In the genomic region with DNA sequence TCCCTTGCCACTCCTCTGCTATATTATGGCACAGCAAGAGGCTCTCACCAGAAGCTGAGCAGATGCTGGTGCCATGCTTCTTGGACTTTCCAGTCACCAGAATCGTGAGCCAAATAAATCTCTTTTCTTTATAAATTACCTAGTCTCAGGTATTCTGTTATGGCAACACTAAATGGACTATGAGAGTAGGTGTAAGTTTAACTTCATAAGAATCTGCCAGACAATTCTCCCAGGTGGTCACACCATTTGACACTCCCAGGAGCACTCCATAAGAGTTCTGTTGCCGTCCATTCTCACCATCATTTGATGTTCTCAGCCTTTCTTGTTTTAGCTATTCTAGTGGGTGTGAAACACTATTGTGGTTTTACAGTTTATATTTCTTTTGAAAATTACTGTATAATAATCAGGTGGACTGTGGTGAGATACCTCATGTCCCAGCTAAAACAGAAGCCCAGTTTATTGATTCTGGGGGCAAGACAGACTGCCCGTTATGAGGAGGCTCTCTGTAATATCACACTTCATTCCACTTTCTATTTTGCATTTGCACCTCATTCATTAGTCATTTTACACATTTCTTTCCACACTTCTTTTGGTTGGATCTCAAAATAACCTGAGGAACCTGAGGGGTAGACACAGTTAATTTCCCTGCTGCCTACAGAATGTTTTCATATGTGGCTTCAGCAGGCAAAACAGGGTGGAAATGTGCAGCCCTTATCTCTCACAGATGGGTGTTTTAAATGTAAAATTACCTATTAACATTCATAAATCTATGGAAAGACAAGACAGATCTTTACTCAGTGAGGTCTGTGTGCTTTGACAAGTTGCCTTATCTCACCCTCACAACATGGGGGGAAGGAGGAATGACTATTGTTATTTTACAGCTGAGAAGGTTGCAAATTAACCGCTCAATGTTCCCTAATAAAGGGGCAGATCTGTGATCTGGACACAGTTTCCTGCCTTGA, we compare ENCODE assay signal across 28 cellular contexts. TPM values are rescaled to one million over a fixed set of nuclear protein-coding genes. Genes with fewer than 3 reads are reported as not detected.
DNase-seq lines count a peak whose midpoint lies in the region; TF ChIP-seq lines count a peak whose summit lies in the region.
"Had no signal": no experiment of that assay in that cellular context is flagged by ENCODE, and none has a peak within 500 bp of the region (broad histone marks: within the 10 kb centered on the region; RNA-seq: fewer than 3 reads in every experiment).

No MANE protein-coding gene starts in this region.

- in situ Hi-C loops in mammary epithelial cell (cut with MboI; ENCODE audit: low sequenced_read_pairs in 2 of 2) (no loop called here), transverse colon (cut with MboI; ENCODE audit: low pct_ligation_motif_present in 1 of 4, low pct_unique_long_range_greater_than_20kb in 1 of 4, low sequenced_read_pairs in 3 of 4) (no loop called here)

- no peaks in the 10 kb centered on the region for H3F3A ChIP-seq in MM.1S (ENCODE audit: insufficient read depth, low read length)

- DNase-seq in MCF 10A (ENCODE audit: unreplicated experiment) = no peak
- no peak for DNase-seq in mammary epithelial cell
- no peak for DNase-seq in SJSA1 (ENCODE audit: low read depth in 1 of 2, low spot score in 2 of 2)
- no peak for DNase-seq in epithelial cell of prostate (ENCODE audit: low read depth, low spot score)
- DNase-seq in transverse colon = no peak
- no peak for DNase-seq in activated effector memory CD4-positive, alpha-beta T cell treated with anti-CD3 and anti-CD28 coated beads, Interleukin-2, amount 50 U/mL, for 16 hours
- no peak for DNase-seq in MM.1S
- DNase-seq in OCI-M2 (lab: John Stamatoyannopoulos, UW; ENCODE audit: unreplicated experiment) = no peak
- DNase-seq: activated B cell treated with CpG ODN at 0.5 μM for 24 hours; DMS153; effector CD8-positive, alpha-beta T cell; foreskin keratinocyte; heart left ventricle; KBM-7; midbrain; naive B cell; NCI-H2029; NCI-H69; occipital lobe; psoas muscle; SJCRH30; stimulated activated CD4-positive, alpha-beta T cell treated with anti-CD3 and anti-CD28 coated beads, Interleukin-12 subunit alpha, Interleukin-12 subunit beta, amount 100 ng/mL, for 4 hours; stimulated activated CD4-positive, alpha-beta T cell treated with anti-CD3 and anti-CD28 coated beads, Interleukin-2, amount 100 ng/mL, for 48 hours; trophoblast cell had no signal

- POLR2A ChIA-PET in MCF 10A (lab: Yijun Ruan, JAX) = no interaction called here

- dilution Hi-C loops in mammary epithelial cell (cut with HindIII; ENCODE audit: low sequenced_read_pairs) = no loop called here

- H2AFZ ChIP-seq in mammary epithelial cell (ENCODE audit: low read depth, low read length) (no peak overlapping the region), MM.1S (ENCODE audit: low read length) (no peak overlapping the region)

- H3K9me3 Mint-ChIP-seq in MCF 10A (ENCODE audit: unreplicated experiment) = no peaks in the 10 kb centered on the region

- BruUV-seq in MCF 10A (replicated peaks; lab: Mats Ljungman, UMichigan) (no TSS peak), mammary epithelial cell (replicated peaks; lab: Mats Ljungman, UMichigan) (no TSS peak)

- intact Hi-C loops in MCF 10A (cut with micrococcal nuclease) (no loop called here), mammary epithelial cell (cut with micrococcal nuclease) (loop anchor here (5.0 kb wide), 1 partner anchor 47 kb away; no protein-coding TSS in a partner anchor), transverse colon (cut with DNase I; ENCODE audit: low total_unique reads) (no loop called here)

- H3K9me2 ChIP-seq in MM.1S (replicated peaks; ENCODE audit: insufficient read depth, low read length) = no peaks in the 10 kb centered on the region

- H3K27ac ChIP-seq in mammary epithelial cell (ENCODE audit: insufficient read depth, low read depth, low read length) = no peak overlapping the region
- peak overlapping the region; percentile 88 for H3K27ac ChIP-seq in SJSA1
- peak overlapping the region; percentile 85 for H3K27ac ChIP-seq in epithelial cell of prostate
- H3K27ac ChIP-seq in transverse colon = peak overlapping the region in 3 of 4 donors; percentile 2 to 46 (median 26)
- H3K27ac ChIP-seq in MM.1S (ENCODE audit: low read length) = no peak overlapping the region
- H3K27ac ChIP-seq: ascending aorta, cardiac muscle cell, coronary artery, foreskin keratinocyte, heart left ventricle, psoas muscle, SJCRH30 had no signal

- H3K27me3 Mint-ChIP-seq in MCF 10A (ENCODE audit: insufficient read depth, unreplicated experiment) = no peaks in the 10 kb centered on the region

- 94% methylated on average over 4 of the region's 4 CpGs for WGBS in mammary epithelial cell (ENCODE audit: low coverage, missing lambda C conversion rate)
- WGBS in transverse colon (ENCODE audit: low coverage in 1 of 2), 2 donors = 82 to 91% methylated on average over 3 to 4 of the region's 4 CpGs

- TF ChIP-seq POLR2A in transverse colon (IDR thresholded peaks at IDR 0.05) = no peak

- H3K36me3 Mint-ChIP-seq in MCF 10A (ENCODE audit: insufficient read depth, unreplicated experiment) = peaks cover 73% of the 10 kb centered on the region
- H3K36me3 Mint-ChIP-seq: activated naive CD4-positive, alpha-beta T cell treated with anti-CD3 and anti-CD28 coated beads, Interleukin-2, amount 50 U/mL, for 72 hours had no signal

- TF ChIP-seq EP300 in transverse colon (IDR thresholded peaks at IDR 0.05; ENCODE audit: low read depth) = no peak

- H3K4me3 ChIP-seq in mammary epithelial cell (replicated peaks in 1 of 3; ENCODE audit: insufficient read depth in 1 of 3, low read depth in 2 of 3, low read length in 3 of 3) = no peak overlapping the region
- no peak overlapping the region for H3K4me3 ChIP-seq in SJSA1
- H3K4me3 ChIP-seq in transverse colon = no peak overlapping the region
- H3K4me3 ChIP-seq in MM.1S (ENCODE audit: low read length) = no peak overlapping the region
- H3K4me3 ChIP-seq: ascending aorta, cardiac muscle cell, coronary artery, heart left ventricle, psoas muscle, SJCRH30 had no signal

- H3K9me3 ChIP-seq in mammary epithelial cell (replicated peaks; ENCODE audit: insufficient read depth, low read length) (no peaks in the 10 kb centered on the region), SJSA1 (replicated peaks) (no peaks in the 10 kb centered on the region), transverse colon (no peaks in the 10 kb centered on the region), MM.1S (replicated peaks; ENCODE audit: insufficient read depth, low read length) (no peaks in the 10 kb centered on the region)
- H3K9me3 ChIP-seq: ascending aorta, heart left ventricle, psoas muscle, SJCRH30 had no signal

- TF ChIP-seq CTCF in MCF 10A (IDR thresholded peaks at IDR 0.05; ENCODE audit: unreplicated experiment) (no peak), mammary epithelial cell (conservative IDR thresholded peaks at IDR 0.05 in 1 of 2, IDR thresholded peaks at IDR 0.05 in 1 of 2; ENCODE audit: extremely low read depth in 1 of 2, insufficient read depth in 1 of 2, low read depth in 1 of 2, low read length in 2 of 2) (no peak), transverse colon (IDR thresholded peaks at IDR 0.05) (no peak), MM.1S (IDR thresholded peaks at IDR 0.05; ENCODE audit: low read length) (no peak)

- no peak overlapping the region for H3K4me3 Mint-ChIP-seq in MCF 10A (ENCODE audit: unreplicated experiment)
- H3K4me3 Mint-ChIP-seq: activated B cell treated with CpG ODN at 0.5 μM for 24 hours, naive B cell had no signal

- H3K36me3 ChIP-seq in mammary epithelial cell (ENCODE audit: insufficient read depth, low read length) (peaks cover 30% of the 10 kb centered on the region), SJSA1 (no peaks in the 10 kb centered on the region), transverse colon (no peaks in the 10 kb centered on the region), MM.1S (replicated peaks; ENCODE audit: insufficient read depth, low read length) (no peaks in the 10 kb centered on the region)
- H3K36me3 ChIP-seq: ascending aorta, cardiac muscle cell, heart left ventricle, SJCRH30 had no signal

- H3K4me2 ChIP-seq in mammary epithelial cell (ENCODE audit: insufficient read depth, low read depth, low read length) (no peak overlapping the region), MM.1S (ENCODE audit: low read depth, low read length) (no peak overlapping the region)

- H3K79me2 ChIP-seq in mammary epithelial cell (ENCODE audit: insufficient read depth, low read length) = peaks cover 65% of the 10 kb centered on the region
- no peaks in the 10 kb centered on the region for H3K79me2 ChIP-seq in MM.1S (ENCODE audit: low read length)

- H3K4me1 ChIP-seq in mammary epithelial cell (ENCODE audit: insufficient read depth, low read length) (peaks cover 30% of the 10 kb centered on the region), SJSA1 (replicated peaks) (peaks cover 33% of the 10 kb centered on the region), transverse colon (peaks cover 0 to 36% (median 5%) of the 10 kb centered on the region in 4 donors), MM.1S (ENCODE audit: low read length) (no peaks in the 10 kb centered on the region)
- H3K4me1 ChIP-seq: ascending aorta, psoas muscle had no signal

- H3K27ac Mint-ChIP-seq in MCF 10A (ENCODE audit: low read depth, unreplicated experiment) = peak overlapping the region; percentile 50
- H3K27ac Mint-ChIP-seq: activated B cell treated with CpG ODN at 0.5 μM for 24 hours, naive B cell had no signal

- CTCF ChIA-PET in MCF 10A (lab: Yijun Ruan, JAX) = interaction anchor here (0.5 to 1.1 kb wide), 2 partner anchors 13 to 191 kb away, joined by 3 to 5 read pairs; no protein-coding TSS in a partner anchor
- CTCF ChIA-PET in mammary epithelial cell (lab: Charles Lee; ENCODE audit: low non-redundant PET) = no interaction called here

- no peaks in the 10 kb centered on the region for H3K27me3 ChIP-seq in mammary epithelial cell (ENCODE audit: insufficient read depth, low read length)
- H3K27me3 ChIP-seq in SJSA1 (replicated peaks) = no peaks in the 10 kb centered on the region
- H3K27me3 ChIP-seq in transverse colon = no peaks in the 10 kb centered on the region
- H3K27me3 ChIP-seq in MM.1S (replicated peaks; ENCODE audit: insufficient read depth, low read length) = no peaks in the 10 kb centered on the region
- H3K27me3 ChIP-seq: ascending aorta, cardiac muscle cell, foreskin keratinocyte, heart left ventricle, SJCRH30 had no signal

- H4K20me1 ChIP-seq in mammary epithelial cell (ENCODE audit: insufficient read depth, low read length) (no peaks in the 10 kb centered on the region), MM.1S (ENCODE audit: insufficient read depth, low read length) (no peaks in the 10 kb centered on the region)

- H3K9ac ChIP-seq in mammary epithelial cell (ENCODE audit: insufficient read depth, low read length) (no peak overlapping the region), MM.1S (ENCODE audit: low read length) (no peak overlapping the region)

- peaks cover 18% of the 10 kb centered on the region for H3K4me1 Mint-ChIP-seq in MCF 10A (ENCODE audit: insufficient read depth, unreplicated experiment)
- H3K4me1 Mint-ChIP-seq: activated B cell treated with CpG ODN at 0.5 μM for 24 hours, naive B cell had no signal

RNA-seq across cellular contexts. Expression of a gene that starts 42.1 kb away (rescaled TPM):
- total RNA-seq in MCF 10A (2022) = 180 and 208 TPM in 2 replicates
- total RNA-seq in mammary epithelial cell = 100 to 1,000 TPM; 126 to 271 TPM
- 138 TPM for polyA plus RNA-seq in mammary epithelial cell
- polyA minus RNA-seq in mammary epithelial cell = 432 TPM
- total RNA-seq in SJSA1 (2014; rRNA removed; shearing (Covaris generic)) = 0.18 and 0.56 TPM in 2 replicates
- total RNA-seq in transverse colon = 10 to 100 TPM; 41.6 to 64.6 (median 53.4) TPM
- total RNA-seq: activated B cell treated with CpG ODN at 0.5 μM for 24 hours, SJCRH30 had no signal
- polyA plus RNA-seq: cardiac muscle cell had no signal

Comparison
In these comparisons a context has a peak if more than half of its experiments do, and no peak if none do; other contexts are left out.
1. H3K27ac ChIP-seq: peak in SJSA1 (single experiment), epithelial cell of prostate (single experiment) and transverse colon (3 of 4); none in mammary epithelial cell (single experiment) and MM.1S (single experiment).
2. RNA of a gene that starts 42.1 kb away (total RNA-seq): 126 to 271 TPM in mammary epithelial cell, 180 to 208 TPM in MCF 10A and 41.6 to 64.6 TPM in transverse colon; 0.18 to 0.56 TPM in SJSA1; every median in the first group is over 10 times any median in the second.